Comparison of ENCODE assay signal across 6 cellular contexts in the genomic region with DNA sequence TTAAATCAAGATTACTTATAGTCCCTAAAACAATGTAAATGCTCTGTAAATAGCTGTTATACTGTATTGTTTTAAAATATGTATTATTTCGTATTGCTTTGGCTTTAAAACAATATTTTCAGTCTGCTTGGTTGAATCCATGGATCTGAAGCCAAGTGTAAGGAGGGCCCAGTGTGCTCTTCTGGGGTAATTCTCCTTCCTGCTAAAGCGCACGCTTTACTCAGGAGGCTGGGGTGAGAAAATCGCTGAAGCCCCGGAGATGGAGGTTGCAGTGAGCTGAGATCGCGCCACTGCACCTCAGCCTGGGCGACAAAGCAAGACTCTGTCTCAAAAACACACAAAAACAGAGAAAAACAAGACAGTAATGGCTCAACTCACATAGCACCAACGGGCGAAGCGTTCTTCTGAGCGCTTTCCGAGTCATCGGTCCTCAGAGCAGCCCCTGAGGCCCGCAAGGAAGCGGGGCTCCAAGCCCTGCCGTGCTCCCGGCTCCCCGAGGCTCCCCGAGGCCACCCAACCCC. TPM values are rescaled to one million over a fixed set of nuclear protein-coding genes. Genes with fewer than 3 reads are reported as not detected.
DNase-seq lines count a peak whose midpoint lies in the region; ATAC-seq and TF ChIP-seq lines count a peak whose summit lies in the region.

No MANE protein-coding gene starts in this region.

- H3K9me3 ChIP-seq in BLaER1 (no peaks in the 10 kb centered on the region), breast epithelium (no peaks in the 10 kb centered on the region), neural progenitor cell (ENCODE audit: low read depth) (no peaks in the 10 kb centered on the region)

- H4K20me1 ChIP-seq in BLaER1 = peaks cover 43% of the 10 kb centered on the region
- no peaks in the 10 kb centered on the region for H4K20me1 ChIP-seq in neural progenitor cell (ENCODE audit: low read depth)

- H3F3A ChIP-seq in neural progenitor cell (ENCODE audit: low read depth) = peaks cover 14% of the 10 kb centered on the region

- H3K79me2 ChIP-seq in neural progenitor cell (ENCODE audit: low read depth) = no peaks in the 10 kb centered on the region

- peaks cover 12% of the 10 kb centered on the region for H3K4me1 Mint-ChIP-seq in neural progenitor cell

- TF ChIP-seq CTCF in breast epithelium (IDR thresholded peaks at IDR 0.05) (no peak), neural progenitor cell (IDR thresholded peaks at IDR 0.05) (no peak)

- H3K27me3 Mint-ChIP-seq in neural progenitor cell (ENCODE audit: insufficient read depth, low read depth) = peaks cover 14% of the 10 kb centered on the region

- H3K27me3 ChIP-seq in BLaER1 (no peaks in the 10 kb centered on the region), breast epithelium (no peaks in the 10 kb centered on the region), neural progenitor cell (peaks cover 41% of the 10 kb centered on the region)

- peak overlapping the region; percentile 96 for H3K27ac Mint-ChIP-seq in neural progenitor cell

- H3K27ac ChIP-seq in BLaER1 (peak overlapping the region; percentile 70), breast epithelium (peak overlapping the region; percentile 60 to 86), neural progenitor cell (no peak overlapping the region)

- no peak for DNase-seq in breast epithelium (ENCODE audit: low spot score in 2 of 2)
- no peak for DNase-seq in neural progenitor cell (ENCODE audit: low spot score)
- DNase-seq in NCI-H2081 treated with DMSO at 0.1 percent for 48 hours (lab: John Stamatoyannopoulos, UW) = no peak
- DNase-seq in activated CD4-positive, CD25-positive, alpha-beta regulatory T cell treated with anti-CD3 and anti-CD28 coated beads, Interleukin-2, amount 50 U/mL, for 72 hours = no peak

- H3K4me3 ChIP-seq in BLaER1 (peak overlapping the region; percentile 78), breast epithelium (peak overlapping the region; percentile 52 to 88 (median 72)), neural progenitor cell (peak overlapping the region; percentile 53)

- peaks cover 42% of the 10 kb centered on the region for H3K4me1 ChIP-seq in BLaER1
- peaks cover 3 to 14% of the 10 kb centered on the region in 2 donors for H3K4me1 ChIP-seq in breast epithelium
- peaks cover 14% of the 10 kb centered on the region for H3K4me1 ChIP-seq in neural progenitor cell

- H3K9ac ChIP-seq in BLaER1 (peak overlapping the region; percentile 83), neural progenitor cell (no peak overlapping the region)

- H3K36me3 Mint-ChIP-seq in neural progenitor cell = no peaks in the 10 kb centered on the region

- H3K36me3 ChIP-seq in BLaER1 (peaks cover 25% of the 10 kb centered on the region; the same call in 1 of the 2 replicates), breast epithelium (no peaks in the 10 kb centered on the region), neural progenitor cell (no peaks in the 10 kb centered on the region)

- TF ChIP-seq POLR2A in breast epithelium (IDR thresholded peaks at IDR 0.05) = no peak

- H3K4me2 ChIP-seq in BLaER1 (peak overlapping the region; percentile 93), neural progenitor cell (peak overlapping the region; percentile 80)

- intact Hi-C loops in breast epithelium (cut with DNase I; ENCODE audit: low total_unique reads) = no loop called here

- H3K4me3 Mint-ChIP-seq in neural progenitor cell = peak overlapping the region; percentile 89

- peak overlapping the region; percentile 75 for H2AFZ ChIP-seq in neural progenitor cell (replicated peaks)

- peak; percentile 19 for ATAC-seq in HG02678 (IDR thresholded peaks at IDR 0.05; ENCODE audit: unreplicated experiment)

- H3K9me3 Mint-ChIP-seq in neural progenitor cell = no peaks in the 10 kb centered on the region

RNA-seq across cellular contexts. Expression of a gene that starts 0.4 kb away (rescaled TPM):
- total RNA-seq in breast epithelium (10 to 100 TPM; 16.3 to 32.8 (median 28.2) TPM), neural progenitor cell (ENCODE audit: low replicate concordance) (0.47 and 10.7 TPM in 2 replicates)

RNA-seq across cellular contexts. Expression of a gene that starts 6.7 kb away (rescaled TPM):
- total RNA-seq in breast epithelium (under 1 TPM; 0.33 to 0.48 (median 0.44) TPM), neural progenitor cell (ENCODE audit: low replicate concordance) (0.19 TPM in 1 of 2 replicates, not detected in the other)

RNA-seq across cellular contexts. Expression of a gene that starts 13.1 kb away (rescaled TPM):
- total RNA-seq in breast epithelium = 1 to 10 TPM; 5.3 to 9.4 (median 8.8) TPM
- total RNA-seq in neural progenitor cell (ENCODE audit: low replicate concordance) = 5.1 and 16.0 TPM in 2 replicates

RNA-seq across cellular contexts. Expression of a gene that starts 24.9 kb away (rescaled TPM):
- total RNA-seq in breast epithelium = 10 to 100 TPM; 19.8 to 40.0 (median 22.9) TPM
- 9.6 and 27.4 TPM in 2 replicates for total RNA-seq in neural progenitor cell (ENCODE audit: low replicate concordance)

RNA-seq across cellular contexts. Expression of a gene that starts 54.2 kb away (rescaled TPM):
- total RNA-seq in breast epithelium = 10 to 100 TPM; 26.2 to 32.2 (median 28.2) TPM
- total RNA-seq in neural progenitor cell (ENCODE audit: low replicate concordance) = 4.4 and 10.1 TPM in 2 replicates
